4 cellular contexts compared by ENCODE assay signal in genomic region chr3:196244166-196244565, GRCh38. TPM values are rescaled to one million over a fixed set of nuclear protein-coding genes. Genes with fewer than 3 reads are reported as not detected.
"Had no signal": no experiment of that assay in that cellular context is flagged by ENCODE, and none has a peak within 500 bp of the region (broad histone marks: within the 10 kb centered on the region; RNA-seq: fewer than 3 reads in every experiment).

No MANE protein-coding gene starts in this region.

RNA-seq across cellular contexts. Expression of gene SLC51A, which starts 27.8 kb away (rescaled TPM):
- total RNA-seq: LHCN-M2, M059J, MCF 10A, NCI-H460 had no signal

RNA-seq across cellular contexts. Expression of gene ZDHHC19, which starts 33.0 kb away (rescaled TPM):
- total RNA-seq: LHCN-M2, M059J, MCF 10A, NCI-H460 had no signal
